ENCODE assay signal across 8 cellular contexts in the genomic region with DNA sequence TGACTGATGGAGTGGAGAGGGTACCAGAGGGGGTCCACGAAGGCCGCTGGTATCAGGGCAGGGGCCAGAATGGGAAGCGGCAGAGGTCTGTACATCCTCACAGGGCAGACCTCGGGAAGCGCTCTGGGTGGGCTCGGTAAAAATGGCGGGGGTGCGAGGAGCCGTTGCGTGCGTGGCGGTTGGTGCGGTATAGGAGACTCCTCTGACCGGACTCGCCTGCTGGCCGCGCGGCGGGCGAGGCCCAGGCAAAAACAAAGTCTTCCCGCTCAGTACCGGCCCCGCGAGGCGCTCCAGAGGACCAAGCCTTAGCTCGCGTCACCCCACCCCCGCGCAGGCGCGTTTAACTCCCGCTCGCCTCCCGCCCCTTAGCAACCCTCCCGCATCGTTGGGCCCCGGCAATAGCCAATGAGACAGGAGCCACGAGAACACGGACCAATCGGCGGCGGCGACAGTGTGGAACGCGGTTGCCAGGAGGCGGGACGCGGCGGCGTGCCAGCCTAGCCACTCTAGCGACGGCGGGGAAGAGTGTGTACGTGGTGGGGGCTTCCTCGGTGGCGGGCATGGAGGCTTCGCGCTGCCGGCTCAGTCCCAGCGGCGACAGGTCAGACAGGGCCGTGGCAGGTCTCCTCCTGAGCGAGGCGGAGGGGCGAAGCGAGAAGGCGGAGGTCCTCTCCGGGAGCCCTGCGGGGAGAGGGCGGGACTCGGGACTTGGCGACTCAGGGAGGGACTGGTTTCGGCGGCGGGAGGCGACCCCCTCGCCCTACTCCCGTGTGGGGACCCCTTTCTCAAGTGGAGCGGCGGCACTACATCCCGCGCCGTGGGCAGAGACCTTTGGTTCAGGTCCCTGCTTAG. TPM values are rescaled to one million over a fixed set of nuclear protein-coding genes. Genes with fewer than 3 reads are reported as not detected.
DNase-seq lines count a peak whose midpoint lies in the region; TF ChIP-seq lines count a peak whose summit lies in the region.

A gene with protein sequence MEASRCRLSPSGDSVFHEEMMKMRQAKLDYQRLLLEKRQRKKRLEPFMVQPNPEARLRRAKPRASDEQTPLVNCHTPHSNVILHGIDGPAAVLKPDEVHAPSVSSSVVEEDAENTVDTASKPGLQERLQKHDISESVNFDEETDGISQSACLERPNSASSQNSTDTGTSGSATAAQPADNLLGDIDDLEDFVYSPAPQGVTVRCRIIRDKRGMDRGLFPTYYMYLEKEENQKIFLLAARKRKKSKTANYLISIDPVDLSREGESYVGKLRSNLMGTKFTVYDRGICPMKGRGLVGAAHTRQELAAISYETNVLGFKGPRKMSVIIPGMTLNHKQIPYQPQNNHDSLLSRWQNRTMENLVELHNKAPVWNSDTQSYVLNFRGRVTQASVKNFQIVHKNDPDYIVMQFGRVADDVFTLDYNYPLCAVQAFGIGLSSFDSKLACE (plus strand): TSS at position 504 of the 852 bp plus-strand sequence. CDS start 57 bp downstream, at position 561.

- H2BK5ac ChIP-seq in mesendoderm (ENCODE audit: low read length) = peak within 1 kb of the TSS; percentile 56

- no peak within 1 kb of the TSS for H2BK120ac ChIP-seq in mesendoderm (ENCODE audit: low read depth, low read length)

- H3K9me3 ChIP-seq in endodermal cell (ENCODE audit: control insufficient read depth, low read length) = no peaks in the 10 kb centered on the region

- H3K4me1 ChIP-seq in endodermal cell (ENCODE audit: control insufficient read depth, insufficient read depth, low read length) (no peaks in the 10 kb centered on the region), mesendoderm (ENCODE audit: control insufficient read depth, low read depth, low read length) (no peaks in the 10 kb centered on the region)

- no peak within 1 kb of the TSS for H2BK15ac ChIP-seq in mesendoderm (replicated peaks; ENCODE audit: low read depth)

- H3K4me3 ChIP-seq in endodermal cell (ENCODE audit: low read length) = peak within 1 kb of the TSS; percentile 97
- peak within 1 kb of the TSS; percentile 71 for H3K4me3 ChIP-seq in mesendoderm (ENCODE audit: low read length)

- peak within 1 kb of the TSS; percentile 44 for H3K18ac ChIP-seq in mesendoderm (ENCODE audit: low read length)

- peak within 1 kb of the TSS; percentile 25 for H3K4ac ChIP-seq in mesendoderm (ENCODE audit: low read depth, low read length)

- peaks cover 2% of the 10 kb centered on the region for H3K79me1 ChIP-seq in mesendoderm (ENCODE audit: low read length)

- peak within 1 kb of the TSS; percentile 77 for H3K9ac ChIP-seq in endodermal cell (ENCODE audit: extremely low read depth, low read length, poor library complexity, severe bottlenecking)
- H3K9ac ChIP-seq in mesendoderm (ENCODE audit: low read length) = peak within 1 kb of the TSS; percentile 86

- peak within 1 kb of the TSS; percentile 94 for H3K27ac Mint-ChIP-seq in endodermal cell

- peak within 1 kb of the TSS; percentile 37 for H3K23ac ChIP-seq in mesendoderm (ENCODE audit: low read length)

- peaks cover 30% of the 10 kb centered on the region for H3K36me3 Mint-ChIP-seq in endodermal cell (ENCODE audit: low read depth)

- H3K56ac ChIP-seq in mesendoderm (ENCODE audit: low read length) = peak within 1 kb of the TSS; percentile 91

- 1 to 3% methylated on average over 26 to 83 of the region's 83 CpGs for WGBS in endodermal cell (ENCODE audit: insufficient coverage in 1 of 2, insufficient read length in 1 of 2), 2 experiments
- WGBS in mesendoderm (ENCODE audit: extremely low coverage, insufficient coverage, low lambda C conversion rate) = no CpG with 5 or more reads among the region's 83 CpGs

- DNase-seq in COLO829 (ENCODE audit: low spot score) (peak; percentile 87), GM20000 (ENCODE audit: low spot score) (peak; percentile 94), HT-29 (ENCODE audit: low spot score) (peak; percentile 97), NOMO-1 (lab: John Stamatoyannopoulos, UW; ENCODE audit: unreplicated experiment in 2 of 2) (peak; percentile 95 to 97), endodermal cell (peak; percentile 100), mesendoderm (peak; percentile 99)
- DNase-seq in activated CD8-positive, alpha-beta memory T cell treated with anti-CD3 and anti-CD28 coated beads, Interleukin-2, amount 50 U/mL, for 1 hour (ENCODE audit: extremely low read depth) = peak; percentile 97
- peak; percentile 97 for DNase-seq in stimulated activated CD8-positive, alpha-beta memory T cell treated with anti-CD3 and anti-CD28 coated beads, Interleukin-15, amount 100 ng/mL, for 1 hour (ENCODE audit: low read depth)

- peak within 1 kb of the TSS; percentile 69 for H3K4me2 ChIP-seq in mesendoderm (ENCODE audit: low read length)

- H4K5ac ChIP-seq in mesendoderm (ENCODE audit: low read length) = no peak within 1 kb of the TSS

- TF ChIP-seq CTCF in GM20000 (IDR thresholded peaks at IDR 0.05; ENCODE audit: extremely low read depth, missing control alignments) (no peak), endodermal cell (conservative IDR thresholded peaks at IDR 0.05) (peak; percentile 35)

- H3K27ac ChIP-seq in endodermal cell (ENCODE audit: low read depth, low read length) (peak within 1 kb of the TSS; percentile 89), mesendoderm (ENCODE audit: low read depth, low read length) (peak within 1 kb of the TSS; percentile 52)

- no peaks in the 10 kb centered on the region for H3K27me3 ChIP-seq in endodermal cell (ENCODE audit: control insufficient read depth, insufficient read depth, low read length, poor library complexity, severe bottlenecking)
- H3K27me3 ChIP-seq in mesendoderm (ENCODE audit: insufficient read depth, low read length, poor library complexity) = no peaks in the 10 kb centered on the region

- H3K4me3 Mint-ChIP-seq in endodermal cell = peak within 1 kb of the TSS; percentile 91

- no peaks in the 10 kb centered on the region for H3K9me3 Mint-ChIP-seq in endodermal cell

- peaks cover 24% of the 10 kb centered on the region for H3K4me1 Mint-ChIP-seq in endodermal cell

- H3K79me2 ChIP-seq in mesendoderm (ENCODE audit: control insufficient read depth, insufficient read depth, low read length) = peaks cover 2% of the 10 kb centered on the region

- no peak within 1 kb of the TSS for H4K8ac ChIP-seq in mesendoderm (ENCODE audit: low read depth, low read length)

- H3K27me3 Mint-ChIP-seq in endodermal cell (ENCODE audit: insufficient read depth) = no peaks in the 10 kb centered on the region

- H2AK5ac ChIP-seq in mesendoderm (ENCODE audit: low read length) = no peak within 1 kb of the TSS

- H3K36me3 ChIP-seq in endodermal cell (ENCODE audit: control insufficient read depth, insufficient read depth, low read length) (peaks cover 35% of the 10 kb centered on the region), mesendoderm (ENCODE audit: control insufficient read depth, insufficient read depth, low read length) (peaks cover 6% of the 10 kb centered on the region)

RNA-seq across cellular contexts. Expression of the gene that starts here (rescaled TPM):
- total RNA-seq in HT-29 (2014; rRNA removed; shearing (Covaris generic)) = 9.8 and 14.0 TPM in 2 replicates
- total RNA-seq in endodermal cell = 10 to 100 TPM; 28.1 to 47.9 TPM
- polyA plus RNA-seq in endodermal cell (2013, experiment 1 of 2) = 34.8 TPM
- polyA plus RNA-seq in endodermal cell (2013, experiment 2 of 2) = 32.3 TPM
- polyA plus RNA-seq in mesendoderm (2013, experiment 1 of 2) = 24.9 TPM
- polyA plus RNA-seq in mesendoderm (2013, experiment 2 of 2) = 26.2 TPM

Comparison
In these comparisons a context has a peak if more than half of its experiments do, and no peak if none do; other contexts are left out.
1. Peak in every context shown above with its lines: DNase-seq, H3K4me3 ChIP-seq and H3K27ac ChIP-seq.